In the genomic region with DNA sequence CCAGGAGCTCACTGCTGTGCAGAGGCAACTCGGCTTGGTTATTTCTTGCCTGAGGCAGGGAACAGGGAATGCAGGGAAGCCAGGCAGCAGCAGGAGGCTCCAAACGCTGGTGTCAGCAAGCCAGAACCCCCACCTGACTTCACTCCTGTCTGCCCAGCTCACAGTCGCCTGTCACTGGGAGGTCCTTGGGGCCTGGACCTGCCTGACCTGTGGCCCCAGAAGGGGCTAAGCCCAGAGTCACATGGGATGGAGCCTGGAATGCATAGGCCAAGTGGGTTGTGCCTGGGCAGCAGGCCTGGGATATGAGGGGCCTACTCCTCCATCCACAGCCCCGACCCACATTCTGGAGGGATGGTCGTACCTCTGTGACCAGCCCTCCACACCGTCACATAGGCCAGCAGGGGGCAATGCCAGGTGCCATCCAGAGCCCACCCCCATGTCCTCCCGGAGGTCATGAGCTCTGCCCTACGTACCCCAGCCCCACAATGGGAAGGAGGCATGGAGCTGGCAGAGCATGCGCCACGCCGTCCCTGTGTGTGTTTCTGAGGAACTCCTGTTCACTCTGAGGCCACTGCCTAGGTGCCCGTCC, we compare ENCODE assay signal across 1 cellular context.
TF ChIP-seq lines count a peak whose summit lies in the region.

No MANE protein-coding gene starts in this region.

TF ChIP-seq in GM23338, 12 proteins besides CTCF, POLR2A, EP300 and RAD21 (continued from another document):
- TF ChIP-seq, protein P1, sequence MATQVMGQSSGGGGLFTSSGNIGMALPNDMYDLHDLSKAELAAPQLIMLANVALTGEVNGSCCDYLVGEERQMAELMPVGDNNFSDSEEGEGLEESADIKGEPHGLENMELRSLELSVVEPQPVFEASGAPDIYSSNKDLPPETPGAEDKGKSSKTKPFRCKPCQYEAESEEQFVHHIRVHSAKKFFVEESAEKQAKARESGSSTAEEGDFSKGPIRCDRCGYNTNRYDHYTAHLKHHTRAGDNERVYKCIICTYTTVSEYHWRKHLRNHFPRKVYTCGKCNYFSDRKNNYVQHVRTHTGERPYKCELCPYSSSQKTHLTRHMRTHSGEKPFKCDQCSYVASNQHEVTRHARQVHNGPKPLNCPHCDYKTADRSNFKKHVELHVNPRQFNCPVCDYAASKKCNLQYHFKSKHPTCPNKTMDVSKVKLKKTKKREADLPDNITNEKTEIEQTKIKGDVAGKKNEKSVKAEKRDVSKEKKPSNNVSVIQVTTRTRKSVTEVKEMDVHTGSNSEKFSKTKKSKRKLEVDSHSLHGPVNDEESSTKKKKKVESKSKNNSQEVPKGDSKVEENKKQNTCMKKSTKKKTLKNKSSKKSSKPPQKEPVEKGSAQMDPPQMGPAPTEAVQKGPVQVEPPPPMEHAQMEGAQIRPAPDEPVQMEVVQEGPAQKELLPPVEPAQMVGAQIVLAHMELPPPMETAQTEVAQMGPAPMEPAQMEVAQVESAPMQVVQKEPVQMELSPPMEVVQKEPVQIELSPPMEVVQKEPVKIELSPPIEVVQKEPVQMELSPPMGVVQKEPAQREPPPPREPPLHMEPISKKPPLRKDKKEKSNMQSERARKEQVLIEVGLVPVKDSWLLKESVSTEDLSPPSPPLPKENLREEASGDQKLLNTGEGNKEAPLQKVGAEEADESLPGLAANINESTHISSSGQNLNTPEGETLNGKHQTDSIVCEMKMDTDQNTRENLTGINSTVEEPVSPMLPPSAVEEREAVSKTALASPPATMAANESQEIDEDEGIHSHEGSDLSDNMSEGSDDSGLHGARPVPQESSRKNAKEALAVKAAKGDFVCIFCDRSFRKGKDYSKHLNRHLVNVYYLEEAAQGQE (IDR thresholded peaks at IDR 0.05; ENCODE audit: unreplicated experiment) = no peak
- no peak for TF ChIP-seq STAT1 (IDR thresholded peaks at IDR 0.05; ENCODE audit: unreplicated experiment)
